8 cellular contexts compared by ENCODE assay signal in genomic region chr20:49936153-49937022, GRCh38. TPM values are rescaled to one million over a fixed set of nuclear protein-coding genes. Genes with fewer than 3 reads are reported as not detected.
DNase-seq lines count a peak whose midpoint lies in the region; ATAC-seq, FAIRE-seq and TF ChIP-seq lines count a peak whose summit lies in the region.

RNF114 (plus strand) TSS chr20:49936397; CDS start chr20:49936413, 16 bp downstream.

- peak; percentile 53 to 62; a peak in 2 of 3 replicates for TF ChIP-seq POLR2A in H1 (IDR thresholded peaks at IDR 0.05; ENCODE audit: control extremely low read depth in 1 of 2, low read depth in 2 of 2, low read length in 2 of 2)

- intact Hi-C loops in CD14-positive monocyte (cut with micrococcal nuclease) = loop anchor here in 1 of 2 donors (2.0 kb wide), 1 partner anchor 22 kb away; the partner anchor contains the start of gene SPATA2

- peak within 1 kb of the TSS; percentile 68; the same call in 1 of the 2 replicates for H2BK12ac ChIP-seq in H1 (ENCODE audit: low read depth, low read length)
- H2BK12ac ChIP-seq in mesenchymal stem cell (ENCODE audit: low read length in 2 of 2) = peak within 1 kb of the TSS; percentile 28 to 87

- H3K9ac ChIP-seq in H1 (replicated peaks in 1 of 4; ENCODE audit: extremely low read depth in 1 of 4, low read depth in 3 of 4, low read length in 3 of 4) (peak within 1 kb of the TSS; percentile 49 to 77 (median 66)), mesenchymal stem cell (ENCODE audit: low read length) (peak within 1 kb of the TSS; percentile 97)

- 0 out of 2 replicates have a peak within 1 kb of the TSS, but pooled peaks have one; percentile 92 for H2BK15ac ChIP-seq in H1 (ENCODE audit: low read length)
- H2BK15ac ChIP-seq in mesenchymal stem cell (ENCODE audit: low read depth, poor library complexity, severe bottlenecking) = peak within 1 kb of the TSS; percentile 45

- no peak for TF ChIP-seq EP300 in H1 (IDR thresholded peaks at IDR 0.05; ENCODE audit: borderline replicate concordance in 1 of 2, low read depth in 2 of 2, low read length in 2 of 2)

- H2BK120ac ChIP-seq in H1 (replicated peaks; ENCODE audit: low read depth, low read length) (no peak within 1 kb of the TSS), mesenchymal stem cell (ENCODE audit: low read depth, low read length) (peak within 1 kb of the TSS; percentile 55)

- peaks cover 17 to 24% of the 10 kb centered on the region in 2 donors for H3K36me3 Mint-ChIP-seq in CD14-positive monocyte
- peaks cover 16% of the 10 kb centered on the region for H3K36me3 Mint-ChIP-seq in activated CD8-positive, alpha-beta memory T cell treated with anti-CD3 and anti-CD28 coated beads, Interleukin-2, amount 10 ng/mL, durations not matched to agents 7 days and 5 days

- peaks cover 6 to 10% of the 10 kb centered on the region in 2 experiments for H4K20me1 ChIP-seq in H1 (replicated peaks in 1 of 2; ENCODE audit: control insufficient read depth in 1 of 2, insufficient read depth in 2 of 2, low read length in 2 of 2)

- CTCF ChIA-PET in activated CD8-positive, alpha-beta memory T cell treated with anti-CD3 and anti-CD28 coated beads, Interleukin-2, amount 10 ng/mL, durations not matched to agents 7 days and 5 days (lab: Charles Lee) = interaction anchor here (1.4 to 4.4 kb wide), 6 partner anchors 9 to 135 kb away, joined by 5 to 21 read pairs (median 6); no protein-coding TSS in a partner anchor
- CTCF ChIA-PET in H1 (lab: Charles Lee; ENCODE audit: partially characterized antibody) = interaction anchor here (0.8 to 1.7 kb wide), 4 partner anchors 11 to 242 kb away, joined by 3 to 10 read pairs (median 4); no protein-coding TSS in a partner anchor

- peaks cover 19 to 49% of the 10 kb centered on the region in 2 experiments for H3K79me2 ChIP-seq in H1 (ENCODE audit: control insufficient read depth in 1 of 2, insufficient read depth in 2 of 2, low read length in 2 of 2)

- H3K9me3 Mint-ChIP-seq in CD14-positive monocyte = peaks cover 0 to 5% (median 0%) of the 10 kb centered on the region in 7 donors
- no peaks in the 10 kb centered on the region for H3K9me3 Mint-ChIP-seq in activated CD8-positive, alpha-beta memory T cell treated with anti-CD3 and anti-CD28 coated beads, Interleukin-2, amount 10 ng/mL, durations not matched to agents 7 days and 5 days (ENCODE audit: low read depth)

- peak within 1 kb of the TSS; percentile 76; the same call in 1 of the 2 replicates for H3K27ac ChIP-seq in H1 (ENCODE audit: low read depth, low read length)
- peak within 1 kb of the TSS; percentile 48 for H3K27ac ChIP-seq in mesenchymal stem cell (ENCODE audit: low read length, poor library complexity, severe bottlenecking)

- ATAC-seq in GM19395 (IDR thresholded peaks at IDR 0.05; ENCODE audit: unreplicated experiment) = peak; percentile 64
- ATAC-seq in activated CD8-positive, alpha-beta memory T cell treated with anti-CD3 and anti-CD28 coated beads, Interleukin-2, amount 10 ng/mL, durations not matched to agents 7 days and 5 days = peak; percentile 89

- H2AK5ac ChIP-seq in H1 (ENCODE audit: low read depth, low read length) = no peak within 1 kb of the TSS
- H2AK5ac ChIP-seq in mesenchymal stem cell (ENCODE audit: low read length, severe bottlenecking) = no peak within 1 kb of the TSS

- H3K4me1 Mint-ChIP-seq in CD14-positive monocyte = peaks cover 51% of the 10 kb centered on the region
- peaks cover 49% of the 10 kb centered on the region for H3K4me1 Mint-ChIP-seq in activated CD8-positive, alpha-beta memory T cell treated with anti-CD3 and anti-CD28 coated beads, Interleukin-2, amount 10 ng/mL, durations not matched to agents 7 days and 5 days

- H3K36me3 ChIP-seq in H1 (ENCODE audit: control insufficient read depth in 2 of 4, insufficient read depth in 4 of 4, low read length in 3 of 4) (peaks cover 0 to 10% (median 0%) of the 10 kb centered on the region in 4 experiments; a peak in 4 of 8 replicates), mesenchymal stem cell (ENCODE audit: control insufficient read depth in 1 of 2, insufficient read depth in 2 of 2, low read depth in 1 of 2, low read length in 2 of 2) (peaks cover 5 to 11% of the 10 kb centered on the region in 2 experiments)

- peak within 1 kb of the TSS; percentile 54; the same call in 1 of the 2 replicates for H4K8ac ChIP-seq in H1 (ENCODE audit: extremely low read depth, insufficient read depth, low read length)
- peak within 1 kb of the TSS; percentile 56 for H4K8ac ChIP-seq in mesenchymal stem cell (ENCODE audit: low read length)

- DNase-seq in CD14-positive monocyte (ENCODE audit: low spot score) (peak; percentile 87), HT-29 (ENCODE audit: low spot score) (peak; percentile 97), NOMO-1 treated with dmso at 0.1 percent for 144 hours (lab: John Stamatoyannopoulos, UW; ENCODE audit: unreplicated experiment) (peak; percentile 83), H1 (ENCODE audit: low read depth in 1 of 2, low spot score in 2 of 2) (peak; percentile 44 to 88), mesenchymal stem cell (peak; percentile 88)
- peak; percentile 92 for DNase-seq in activated CD8-positive, alpha-beta memory T cell treated with anti-CD3 and anti-CD28 coated beads, Interleukin-2, amount 10 ng/mL, durations not matched to agents 7 days and 5 days
- DNase-seq in stimulated activated CD8-positive, alpha-beta memory T cell treated with anti-CD3 and anti-CD28 coated beads, Interleukin-12 subunit alpha, Interleukin-12 subunit beta, amount 100 ng/mL, for 24 hours (ENCODE audit: extremely low read depth) = peak; percentile 73

- no peaks in the 10 kb centered on the region for H3K27me3 Mint-ChIP-seq in CD14-positive monocyte (ENCODE audit: low read depth in 3 of 3)
- no peaks in the 10 kb centered on the region for H3K27me3 Mint-ChIP-seq in activated CD8-positive, alpha-beta memory T cell treated with anti-CD3 and anti-CD28 coated beads, Interleukin-2, amount 10 ng/mL, durations not matched to agents 7 days and 5 days

- H2BK20ac ChIP-seq in H1 (ENCODE audit: low read length) = 0 out of 2 replicates have a peak within 1 kb of the TSS, but pooled peaks have one; percentile 61

- H3K4me3 ChIP-seq in H1 (ENCODE audit: extremely low read depth in 1 of 4, insufficient read depth in 2 of 4, low read depth in 3 of 4, low read length in 4 of 4) (peak within 1 kb of the TSS; percentile 74 to 99 (median 91)), mesenchymal stem cell (ENCODE audit: insufficient read depth in 1 of 2, low read depth in 1 of 2, low read length in 2 of 2) (peak within 1 kb of the TSS; percentile 95 to 100)

- TF ChIP-seq CTCF in CD14-positive monocyte (IDR thresholded peaks at IDR 0.05) = no peak
- TF ChIP-seq CTCF in H1 (IDR thresholded peaks at IDR 0.05; ENCODE audit: control extremely low read depth in 1 of 3, insufficient read depth in 1 of 3, low read depth in 1 of 3, low read length in 3 of 3) = no peak

- 5% methylated on average over 52 of the region's 79 CpGs; no CpG with 5 or more reads in 1 of the 2 experiments for WGBS in H1 (ENCODE audit: extremely low coverage in 1 of 2, insufficient coverage in 1 of 2, insufficient read length in 1 of 2, insufficient replicate concordance in 2 of 2, low coverage in 1 of 2, low lambda C conversion rate in 2 of 2, missing lambda C conversion rate in 1 of 2), 2 experiments
- 1% methylated on average over 77 of the region's 79 CpGs for WGBS in mesenchymal stem cell

- H4K91ac ChIP-seq in H1 (replicated peaks; ENCODE audit: insufficient read length, low read length) (peak within 1 kb of the TSS; percentile 65), mesenchymal stem cell (ENCODE audit: low read length) (peak within 1 kb of the TSS; percentile 28)

- H3K9me3 ChIP-seq in H1 (ENCODE audit: insufficient read depth in 2 of 2, low read depth in 1 of 2, low read length in 1 of 2) = no peaks in the 10 kb centered on the region
- H3K9me3 ChIP-seq in mesenchymal stem cell (ENCODE audit: control insufficient read depth, low read length) = no peaks in the 10 kb centered on the region

- H3K23ac ChIP-seq in H1 (ENCODE audit: insufficient read length) = no peak within 1 kb of the TSS
- peak within 1 kb of the TSS in 1 of 2 experiments; percentile 47 for H3K23ac ChIP-seq in mesenchymal stem cell (ENCODE audit: low read length in 2 of 2)

- POLR2A ChIA-PET in H1 (lab: Charles Lee; ENCODE audit: partially characterized antibody) = interaction anchor here (1.1 to 1.7 kb wide), 6 partner anchors 14 to 133 kb away, joined by 3 to 5 read pairs (median 4); partner anchors contain the start of gene SNAI1

- 0 out of 2 replicates have a peak within 1 kb of the TSS, but pooled peaks have one; percentile 60 for H2BK5ac ChIP-seq in H1 (ENCODE audit: low read depth, low read length)
- peak within 1 kb of the TSS; percentile 32 for H2BK5ac ChIP-seq in mesenchymal stem cell (ENCODE audit: low read depth, low read length, poor library complexity, severe bottlenecking)

- H3K23me2 ChIP-seq in H1 (ENCODE audit: low read depth, low read length) = peaks cover 7% of the 10 kb centered on the region; the same call in 1 of the 2 replicates

- H3K18ac ChIP-seq in H1 (ENCODE audit: extremely low read depth, low read length) (peak within 1 kb of the TSS; percentile 28; the same call in 1 of the 2 replicates), mesenchymal stem cell (ENCODE audit: low read depth in 1 of 2, low read length in 2 of 2) (peak within 1 kb of the TSS; percentile 89 to 90)

- peaks cover 10% of the 10 kb centered on the region for H3K79me1 ChIP-seq in H1 (ENCODE audit: low read depth, low read length)
- H3K79me1 ChIP-seq in mesenchymal stem cell (replicated peaks; ENCODE audit: low read length, poor library complexity, severe bottlenecking) = no peaks in the 10 kb centered on the region

- H3K14ac ChIP-seq in H1 (ENCODE audit: insufficient read length) = no peak within 1 kb of the TSS
- H3K14ac ChIP-seq in mesenchymal stem cell (ENCODE audit: low read length in 2 of 2) = peak within 1 kb of the TSS; percentile 17 to 96

- no peak for TF ChIP-seq RAD21 in H1 (IDR thresholded peaks at IDR 0.05 in 1 of 2, conservative IDR thresholded peaks at IDR 0.05 in 1 of 2; ENCODE audit: low read depth in 2 of 2, low read length in 2 of 2)

- H3K27ac Mint-ChIP-seq in CD14-positive monocyte = peak within 1 kb of the TSS; percentile 95 to 98 (median 97)
- peak within 1 kb of the TSS; percentile 93 for H3K27ac Mint-ChIP-seq in activated CD8-positive, alpha-beta memory T cell treated with anti-CD3 and anti-CD28 coated beads, Interleukin-2, amount 10 ng/mL, durations not matched to agents 7 days and 5 days

- no peak within 1 kb of the TSS for H3K4ac ChIP-seq in H1 (replicated peaks; ENCODE audit: insufficient read length, low read depth, low read length)
- H3K4ac ChIP-seq in mesenchymal stem cell (ENCODE audit: low read depth in 1 of 2, low read length in 2 of 2) = peak within 1 kb of the TSS; percentile 77 to 87

- no peak within 1 kb of the TSS for H3K56ac ChIP-seq in H1 (replicated peaks; ENCODE audit: insufficient read length, low read depth, low read length)

- no peak for FAIRE-seq in H1 (lab: Jason Lieb, UNC)

- H3K4me2 ChIP-seq in H1 (ENCODE audit: insufficient read depth in 1 of 2, low read depth in 2 of 2, low read length in 2 of 2) (peak within 1 kb of the TSS; percentile 94 to 98), mesenchymal stem cell (ENCODE audit: low read length, poor library complexity, severe bottlenecking) (peak within 1 kb of the TSS; percentile 71)

- H4K5ac ChIP-seq in H1 (ENCODE audit: insufficient read length, low read depth, low read length) = no peak within 1 kb of the TSS

- H3K4me3 Mint-ChIP-seq in CD14-positive monocyte = peak within 1 kb of the TSS; percentile 94 to 98
- peak within 1 kb of the TSS; percentile 94 for H3K4me3 Mint-ChIP-seq in activated CD8-positive, alpha-beta memory T cell treated with anti-CD3 and anti-CD28 coated beads, Interleukin-2, amount 10 ng/mL, durations not matched to agents 7 days and 5 days

- H2AFZ ChIP-seq in H1 (ENCODE audit: low read length) = no peak within 1 kb of the TSS; the same call in 1 of the 2 replicates
- H2AFZ ChIP-seq in mesenchymal stem cell (ENCODE audit: low read depth, low read length) = peak within 1 kb of the TSS; percentile 62

- H3K4me1 ChIP-seq in H1 (replicated peaks in 1 of 4; ENCODE audit: control insufficient read depth in 3 of 4, insufficient read depth in 4 of 4, low read length in 3 of 4) = peaks cover 3 to 14% (median 8%) of the 10 kb centered on the region in 4 experiments; a peak in 5 of 7 replicates
- H3K4me1 ChIP-seq in mesenchymal stem cell (ENCODE audit: control insufficient read depth, insufficient read depth, low read depth, low read length) = peaks cover 13% of the 10 kb centered on the region

- H3K27me3 ChIP-seq in H1 (replicated peaks in 1 of 4; ENCODE audit: control insufficient read depth in 3 of 4, extremely low read depth in 1 of 4, insufficient read depth in 3 of 4, low read length in 3 of 4) (no peaks in the 10 kb centered on the region), mesenchymal stem cell (ENCODE audit: control insufficient read depth in 1 of 2, insufficient read depth in 1 of 2, low read length in 2 of 2) (no peaks in the 10 kb centered on the region)

RNA-seq across cellular contexts. Expression of gene RNF114, which starts in this region (rescaled TPM):
- polyA plus RNA-seq in CD14-positive monocyte = 100 to 1,000 TPM; 146 to 164 TPM
- 62.4 and 95.2 TPM in 2 replicates for total RNA-seq in HT-29 (2014; rRNA removed; shearing (Covaris generic))
- total RNA-seq in activated CD8-positive, alpha-beta memory T cell treated with anti-CD3 and anti-CD28 coated beads, Interleukin-2, amount 10 ng/mL, durations not matched to agents 7 days and 5 days = 10 to 100 TPM; 65.2 to 74.4 TPM
- total RNA-seq in H1 (2021; fragmentation: NEBNext Ultra II Directional; extraction: Animal tissue kit (Norgen Biotek cat#: 25700)) = 81.7 and 82.0 TPM in 2 replicates
- 89.9 and 158 TPM in 2 replicates for polyA plus RNA-seq in H1 (2011; rRNA removed)
- 160 TPM for polyA plus RNA-seq in H1 (2011; cell fraction: cytosol; rRNA removed)
- 99.9 TPM for polyA plus RNA-seq in H1 (2011; cell fraction: nucleus; rRNA removed)
- 66.8 to 91.7 TPM (median 75.1 TPM) in 4 replicates for polyA plus RNA-seq in H1 (2012, experiment 1 of 2)
- 39.6 TPM for polyA plus RNA-seq in H1 (2012, experiment 2 of 2)
- 51.2 TPM for polyA plus RNA-seq in H1 (2013, experiment 1 of 2)
- 51.8 TPM for polyA plus RNA-seq in H1 (2013, experiment 2 of 2)
- 62.2 and 63.1 TPM in 2 replicates for polyA minus RNA-seq in H1 (2011; rRNA and poly(A)+ RNA removed)
- polyA minus RNA-seq in H1 (2011; cell fraction: cytosol; rRNA and poly(A)+ RNA removed) = 69.6 TPM
- 40.6 TPM for polyA minus RNA-seq in H1 (2011; cell fraction: nucleus; rRNA and poly(A)+ RNA removed)
- polyA plus RNA-seq in mesenchymal stem cell (2013, experiment 1 of 2) = 37.3 TPM
- 35.5 TPM for polyA plus RNA-seq in mesenchymal stem cell (2013, experiment 2 of 2)

Comparison
In these comparisons a context has a peak if more than half of its experiments do, and no peak if none do; other contexts are left out.
1. Peak in every context shown above with its lines: DNase-seq, ATAC-seq, H3K4me3 ChIP-seq and H3K27ac ChIP-seq.